ENCODE assay signal across 15 cellular contexts in the genomic region with DNA sequence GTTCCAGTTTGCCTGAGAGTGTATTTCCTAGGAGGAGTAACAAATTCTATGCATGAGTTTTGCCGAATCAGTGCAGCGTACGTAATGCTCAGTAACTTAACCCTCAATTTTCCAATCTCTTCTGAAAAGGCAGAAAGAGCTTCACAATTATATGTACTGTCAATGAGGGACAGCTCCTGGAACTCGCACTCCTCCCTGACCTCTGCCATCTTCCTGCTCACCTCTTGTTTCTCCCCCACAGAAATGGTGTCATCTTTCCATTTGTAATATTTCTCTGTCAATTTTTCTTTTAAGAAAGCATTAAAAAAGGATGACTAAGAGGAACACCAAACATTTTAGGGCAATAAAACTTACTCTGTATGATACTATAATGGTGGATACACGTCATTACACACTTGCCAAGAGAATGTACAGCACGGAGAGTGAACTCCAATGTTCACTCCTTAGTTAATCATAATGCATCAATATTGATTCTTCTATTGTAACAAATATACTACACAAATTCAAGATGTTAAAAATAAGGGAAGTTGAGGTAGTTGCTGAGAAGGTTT. TPM values are rescaled to one million over a fixed set of nuclear protein-coding genes. Genes with fewer than 3 reads are reported as not detected.
DNase-seq lines count a peak whose midpoint lies in the region; ATAC-seq lines count a peak whose summit lies in the region.
"Had no signal": no experiment of that assay in that cellular context is flagged by ENCODE, and none has a peak within 500 bp of the region (broad histone marks: within the 10 kb centered on the region; RNA-seq: fewer than 3 reads in every experiment).

No MANE protein-coding gene starts in this region.

- H3K14ac ChIP-seq in neuronal stem cell (ENCODE audit: low read length) = no peak overlapping the region

- H2BK15ac ChIP-seq in neuronal stem cell (ENCODE audit: low read length) = no peak overlapping the region

- H3K4me1 ChIP-seq in neuronal stem cell (ENCODE audit: control insufficient read depth in 2 of 2, insufficient read depth in 1 of 2, low read depth in 1 of 2, low read length in 2 of 2) = peaks cover 0 to 2% of the 10 kb centered on the region in 2 donors
- H3K4me1 ChIP-seq: BE2C had no signal

- H3K4me2 ChIP-seq in neuronal stem cell (ENCODE audit: insufficient read depth, low read length, poor library complexity, severe bottlenecking) = no peak overlapping the region

- H3K79me1 ChIP-seq in neuronal stem cell (ENCODE audit: low read depth, low read length) = no peaks in the 10 kb centered on the region

- H3K23ac ChIP-seq in neuronal stem cell (ENCODE audit: low read depth, low read length, poor library complexity) = no peak overlapping the region

- WGBS in neuronal stem cell (ENCODE audit: extremely low coverage in 2 of 2, insufficient read length in 2 of 2, insufficient replicate concordance in 1 of 2), 2 donors = no CpG with 5 or more reads among the region's 6 CpGs

- H3K9me3 ChIP-seq in neuronal stem cell (replicated peaks in 1 of 2; ENCODE audit: control insufficient read depth in 2 of 2, insufficient read depth in 1 of 2, low read depth in 1 of 2, low read length in 2 of 2) = no peaks in the 10 kb centered on the region
- H3K9me3 ChIP-seq: BE2C had no signal

- H4K8ac ChIP-seq in neuronal stem cell (ENCODE audit: low read depth, low read length) = no peak overlapping the region

- H3K27ac ChIP-seq in neuronal stem cell (replicated peaks; ENCODE audit: low read length) = no peak overlapping the region
- H3K27ac ChIP-seq: HL-60 had no signal

- H2AFZ ChIP-seq in neuronal stem cell (ENCODE audit: low read length) = peak overlapping the region; percentile 13

- H2BK120ac ChIP-seq in neuronal stem cell (ENCODE audit: low read depth, low read length) = no peak overlapping the region

- DNase-seq in NCI-H2227 treated with DMSO at 0.1 percent for 48 hours (lab: John Stamatoyannopoulos, UW) = peak; percentile 37
- peak; percentile 21 to 27 for DNase-seq in SHP77 (lab: John Stamatoyannopoulos, UW)
- DNase-seq in neuronal stem cell (ENCODE audit: low spot score) = no peak
- DNase-seq in SIG-M5 (lab: John Stamatoyannopoulos, UW) = no peak
- DNase-seq: ACHN; BE2C; C1 segment of cervical spinal cord; CD4-positive, CD25-positive, alpha-beta regulatory T cell; CD8-positive, alpha-beta memory T cell; COR-L47; GOT3; H9 had no signal

- H2AK5ac ChIP-seq in neuronal stem cell (ENCODE audit: low read depth, low read length) = no peak overlapping the region

- no peak overlapping the region for H4K91ac ChIP-seq in neuronal stem cell (ENCODE audit: low read depth, low read length, poor library complexity)

- no peak overlapping the region for H2BK5ac ChIP-seq in neuronal stem cell (ENCODE audit: low read length)

- H3K4me3 ChIP-seq in neuronal stem cell (ENCODE audit: low read length in 2 of 2) = no peak overlapping the region

- ATAC-seq in GM21528 (IDR thresholded peaks at IDR 0.05; ENCODE audit: low FRiP score, unreplicated experiment) = no peak
- ATAC-seq in GM18519 (IDR thresholded peaks at IDR 0.05; ENCODE audit: low FRiP score, unreplicated experiment) = no peak

- no peak overlapping the region for H3K9ac ChIP-seq in neuronal stem cell (ENCODE audit: low read depth, low read length, poor library complexity)

- no peak overlapping the region for H3K4ac ChIP-seq in neuronal stem cell (ENCODE audit: low read length)

- no peaks in the 10 kb centered on the region for H3K27me3 ChIP-seq in neuronal stem cell (ENCODE audit: control insufficient read depth in 3 of 3, insufficient read depth in 3 of 3, low read depth in 1 of 3, low read length in 3 of 3)
- H3K27me3 ChIP-seq: BE2C had no signal

- no peak overlapping the region for H2BK12ac ChIP-seq in neuronal stem cell (ENCODE audit: low read length)

- H3K18ac ChIP-seq in neuronal stem cell (ENCODE audit: low read length) = no peak overlapping the region

- H3K36me3 ChIP-seq in neuronal stem cell (replicated peaks in 1 of 2; ENCODE audit: control insufficient read depth in 2 of 2, insufficient read depth in 2 of 2, low read length in 2 of 2) = no peaks in the 10 kb centered on the region
- H3K36me3 ChIP-seq: BE2C had no signal

RNA-seq across cellular contexts. Expression of gene XIRP2, which starts 25.6 kb away (rescaled TPM):
- polyA plus RNA-seq in neuronal stem cell (2013, experiment 1 of 2) = not detected
- not detected for polyA plus RNA-seq in neuronal stem cell (2013, experiment 2 of 2)
- polyA plus RNA-seq: CD4-positive, CD25-positive, alpha-beta regulatory T cell; CD8-positive, alpha-beta memory T cell had no signal

Comparison
In these comparisons a context has a peak if more than half of its experiments do, and no peak if none do; other contexts are left out.
1. DNase-seq: peak in NCI-H2227 treated with DMSO at 0.1 percent for 48 hours (single experiment) and SHP77 (2 of 2); none in neuronal stem cell (single experiment) and SIG-M5 (single experiment).